6 cellular contexts compared by ENCODE assay signal in the genomic region with DNA sequence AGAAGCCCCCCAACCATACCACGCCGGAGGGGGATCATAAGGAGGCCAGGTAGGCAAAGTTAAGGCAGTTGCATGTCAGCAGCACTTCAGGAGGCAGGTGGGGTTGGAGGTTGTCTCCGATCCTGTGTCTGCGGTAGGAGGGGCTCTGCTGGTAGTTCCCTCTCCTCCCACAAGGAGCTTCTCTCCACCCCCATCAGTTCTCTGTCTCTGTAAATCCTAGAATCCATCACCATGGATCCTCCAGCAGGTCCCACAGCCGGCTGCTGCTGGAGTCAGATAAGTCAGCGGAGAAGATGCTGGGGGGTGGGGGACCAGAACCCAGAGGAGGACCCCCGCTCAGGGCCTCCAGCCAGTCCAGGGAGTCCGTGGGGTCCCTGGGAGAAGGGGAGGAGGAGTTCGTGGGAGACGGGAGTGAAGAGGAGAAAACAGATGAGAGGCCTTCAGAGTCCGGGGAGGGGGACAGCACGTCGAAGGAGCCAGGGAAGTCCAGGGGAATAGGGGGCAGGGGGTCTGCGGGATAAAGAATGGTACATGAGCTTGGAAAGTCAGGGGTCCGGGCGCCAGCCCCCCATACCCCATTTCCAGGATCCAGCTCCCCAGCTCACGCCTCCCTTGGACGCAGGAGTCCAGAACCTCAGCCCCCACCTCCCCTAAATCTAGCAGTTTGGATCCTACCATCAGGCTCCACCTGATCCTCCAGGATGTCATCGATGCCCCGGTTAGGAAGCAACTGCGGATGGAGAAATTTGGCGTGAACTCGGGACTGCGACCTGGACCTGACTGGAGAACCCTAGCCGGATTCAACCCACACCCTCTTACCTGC. TPM values are rescaled to one million over a fixed set of nuclear protein-coding genes. Genes with fewer than 3 reads are reported as not detected.
A peak's percentile ranks its signal among the peaks of the same experiment; 100 is the strongest.
DNase-seq lines count a peak whose midpoint lies in the region; TF ChIP-seq lines count a peak whose summit lies in the region.

No MANE protein-coding gene starts in this region.

- peak; percentile 12 for DNase-seq in CD1c-positive myeloid dendritic cell (ENCODE audit: extremely low spot score)
- DNase-seq in NB4 (ENCODE audit: low read depth): peak; percentile 60
- no peak for DNase-seq in esophagus squamous epithelium (lab: John Stamatoyannopoulos, UW)
- no peak for DNase-seq in stomach
- no peak for DNase-seq in ureter (ENCODE audit: low spot score)
- DNase-seq in HK-2 (ENCODE audit: unreplicated experiment): no peak

- H3K9me3 ChIP-seq in esophagus squamous epithelium (no peaks in the 10 kb centered on the region), stomach (peaks cover 0 to 6% (median 2%) of the 10 kb centered on the region in 4 donors)

- H3K36me3 ChIP-seq in esophagus squamous epithelium (no peaks in the 10 kb centered on the region), stomach (no peaks in the 10 kb centered on the region)

- TF ChIP-seq EP300 in stomach (IDR thresholded peaks at IDR 0.05): no peak

- TF ChIP-seq CTCF in NB4 (IDR thresholded peaks at IDR 0.05; ENCODE audit: low read depth, low read length): peak; percentile 32
- peak in 4 of 6 experiments; percentile 1 to 33 (median 14) for TF ChIP-seq CTCF in esophagus squamous epithelium (IDR thresholded peaks at IDR 0.05)
- peak in 1 of 7 experiments; percentile 11 for TF ChIP-seq CTCF in stomach (IDR thresholded peaks at IDR 0.05)

- H3K4me1 ChIP-seq in esophagus squamous epithelium: peaks cover 33 to 49% (median 37%) of the 10 kb centered on the region in 3 donors
- peaks cover 29 to 49% (median 43%) of the 10 kb centered on the region in 4 donors for H3K4me1 ChIP-seq in stomach

- intact Hi-C loops in esophagus squamous epithelium (cut with DNase I) (no loop called here), stomach (cut with DNase I; ENCODE audit: low total_unique reads) (no loop called here)

- peak overlapping the region; percentile 64 to 91 (median 87) for H3K27ac ChIP-seq in esophagus squamous epithelium
- peak overlapping the region; percentile 22 to 87 (median 83) for H3K27ac ChIP-seq in stomach

- peak overlapping the region; percentile 63 for H3K4me3 ChIP-seq in NB4 (ENCODE audit: low read depth, low read length)
- H3K4me3 ChIP-seq in esophagus squamous epithelium: peak overlapping the region; percentile 38 to 85 (median 61)
- peak overlapping the region; percentile 56 to 65 (median 62) for H3K4me3 ChIP-seq in stomach

- 13 to 18% methylated on average over 16 to 21 of the region's 25 CpGs for WGBS in esophagus squamous epithelium, 2 donors
- 24 to 37% (median 28%) methylated on average over 23 to 25 of the region's 25 CpGs for WGBS in stomach, 5 donors

- H3K27me3 ChIP-seq in esophagus squamous epithelium (no peaks in the 10 kb centered on the region), stomach (no peaks in the 10 kb centered on the region)

- TF ChIP-seq POLR2A in NB4 (IDR thresholded peaks at IDR 0.05; ENCODE audit: extremely low read depth, insufficient read length) (no peak), esophagus squamous epithelium (IDR thresholded peaks at IDR 0.05) (no peak), stomach (IDR thresholded peaks at IDR 0.05) (no peak)

RNA-seq across cellular contexts. Expression of a gene that starts 6.3 kb away (rescaled TPM):
- 1 to 10 TPM in 1 of 4 donors, under 1 TPM in 1, not detected in 2; 0.57 to 2.0 TPM for total RNA-seq in esophagus squamous epithelium
- total RNA-seq in stomach: 1 to 10 TPM in 1 of 5 donors, under 1 TPM in 1, not detected in 3; 0.55 to 3.6 TPM
- 1 to 10 TPM in 2 of 3 donors, under 1 TPM in 1; 0.46 to 1.5 (median 1.5) TPM for polyA plus RNA-seq in stomach
- total RNA-seq in ureter: 2.2 TPM

RNA-seq across cellular contexts. Expression of a gene that starts 17.5 kb away (rescaled TPM):
- total RNA-seq in esophagus squamous epithelium (100 to 1,000 TPM in 1 of 4 donors, 10 to 100 TPM in 3; 12.2 to 125 (median 38.5) TPM), stomach (10 to 100 TPM; 23.2 to 42.0 (median 33.2) TPM), ureter (35.4 TPM)
- polyA plus RNA-seq in stomach: 10 to 100 TPM; 22.7 to 76.8 (median 25.8) TPM

RNA-seq across cellular contexts. Expression of a gene that starts 27.2 kb away (rescaled TPM):
- 1 to 10 TPM; 4.0 to 9.6 (median 6.5) TPM for total RNA-seq in esophagus squamous epithelium
- total RNA-seq in stomach: 10 to 100 TPM in 1 of 5 donors, 1 to 10 TPM in 4; 4.7 to 26.8 (median 8.8) TPM
- polyA plus RNA-seq in stomach: 10 to 100 TPM; 11.1 to 44.9 (median 29.3) TPM
- total RNA-seq in ureter: 21.2 TPM

RNA-seq across cellular contexts. Expression of a gene that starts 33.5 kb away (rescaled TPM):
- total RNA-seq in esophagus squamous epithelium (10 to 100 TPM in 1 of 4 donors, 1 to 10 TPM in 2, not detected in 1; 2.3 to 56.0 (median 5.0) TPM), stomach (10 to 100 TPM in 2 of 5 donors, under 1 TPM in 1, not detected in 2; 0.73 to 14.3 (median 10.7) TPM), ureter (0.91 TPM)
- polyA plus RNA-seq in stomach: 1 to 10 TPM in 1 of 3 donors, under 1 TPM in 1, not detected in 1; 0.62 to 4.0 TPM

RNA-seq across cellular contexts. Expression of a gene that starts 39.2 kb away (rescaled TPM):
- total RNA-seq in esophagus squamous epithelium (1 to 10 TPM; 3.4 to 6.3 (median 4.8) TPM), stomach (10 to 100 TPM in 2 of 5 donors, 1 to 10 TPM in 2, not detected in 1; 7.0 to 54.5 (median 11.1) TPM), ureter (5.0 TPM)
- 1 to 10 TPM; 7.2 to 7.5 (median 7.2) TPM for polyA plus RNA-seq in stomach

Comparison
In these comparisons a context has a peak if more than half of its experiments do, and no peak if none do; other contexts are left out.
1. DNase-seq: peak in CD1c-positive myeloid dendritic cell (single experiment) and NB4 (single experiment); none in esophagus squamous epithelium (single experiment), stomach (single experiment), ureter (single experiment) and HK-2 (single experiment).
2. Peak in every context shown above with its lines, with median percentiles within 50 percentile points of each other: H3K4me3 ChIP-seq.